ENCODE assay signal across 23 cellular contexts in genomic region chr11:115141221-115141620, GRCh38.
"Had no signal": no experiment of that assay in that cellular context is flagged by ENCODE, and none has a peak within 500 bp of the region (broad histone marks: within the 10 kb centered on the region; RNA-seq: fewer than 3 reads in every experiment).

No MANE protein-coding gene starts in this region.

- H3K4me2 ChIP-seq: hepatocyte had no signal

- H3K36me3 ChIP-seq: esophagus muscularis mucosa, gastroesophageal sphincter, heart left ventricle, lower lobe of right lung, sigmoid colon, stomach, thyroid gland had no signal

- H3K27ac ChIP-seq: coronary artery, esophagus muscularis mucosa, foreskin keratinocyte, gastroesophageal sphincter, heart left ventricle, hepatocyte, lower lobe of right lung, psoas muscle, sigmoid colon, stomach, thyroid gland had no signal

- H2AFZ ChIP-seq: hepatocyte had no signal

- ATAC-seq: foreskin keratinocyte; gastroesophageal sphincter; heart left ventricle; left ventricle myocardium superior; lower lobe of right lung; natural killer cell treated with Interleukin-12 subunit alpha and Interleukin-12 subunit beta and Interleukin-15 and Interleukin-18, amount 100 ng/mL, for 72 hours; psoas muscle; right cardiac atrium; stimulated activated effector memory CD8-positive, alpha-beta T cell treated with anti-CD3 and anti-CD28 coated beads, Interleukin-12 subunit alpha, Interleukin-12 subunit beta, amount 100 ng/mL, for 72 hours had no signal

- H3K4me3 ChIP-seq: coronary artery, esophagus muscularis mucosa, gastroesophageal sphincter, heart left ventricle, hepatocyte, lower lobe of right lung, psoas muscle, sigmoid colon, stomach, thyroid gland had no signal

- H3K9me3 ChIP-seq: esophagus muscularis mucosa, gastroesophageal sphincter, heart left ventricle, lower lobe of right lung, psoas muscle, sigmoid colon, stomach, thyroid gland had no signal

- H3K4me1 ChIP-seq: esophagus muscularis mucosa, foreskin keratinocyte, gastroesophageal sphincter, heart left ventricle, lower lobe of right lung, psoas muscle, sigmoid colon, stomach, thyroid gland had no signal

- H3K9me3 Mint-ChIP-seq: natural killer cell treated with Interleukin-12 subunit alpha and Interleukin-12 subunit beta and Interleukin-15 and Interleukin-18, amount 100 ng/mL, for 72 hours; stimulated activated effector memory CD8-positive, alpha-beta T cell treated with anti-CD3 and anti-CD28 coated beads, Interleukin-12 subunit alpha, Interleukin-12 subunit beta, amount 100 ng/mL, for 72 hours had no signal

- H3K4me3 Mint-ChIP-seq: natural killer cell treated with Interleukin-12 subunit alpha and Interleukin-12 subunit beta and Interleukin-15 and Interleukin-18, amount 100 ng/mL, for 72 hours; stimulated activated effector memory CD8-positive, alpha-beta T cell treated with anti-CD3 and anti-CD28 coated beads, Interleukin-12 subunit alpha, Interleukin-12 subunit beta, amount 100 ng/mL, for 72 hours had no signal

- H3K36me3 Mint-ChIP-seq: natural killer cell treated with Interleukin-12 subunit alpha and Interleukin-12 subunit beta and Interleukin-15 and Interleukin-18, amount 100 ng/mL, for 72 hours; stimulated activated effector memory CD8-positive, alpha-beta T cell treated with anti-CD3 and anti-CD28 coated beads, Interleukin-12 subunit alpha, Interleukin-12 subunit beta, amount 100 ng/mL, for 72 hours had no signal

- H3K27ac Mint-ChIP-seq: natural killer cell treated with Interleukin-12 subunit alpha and Interleukin-12 subunit beta and Interleukin-15 and Interleukin-18, amount 100 ng/mL, for 72 hours; stimulated activated effector memory CD8-positive, alpha-beta T cell treated with anti-CD3 and anti-CD28 coated beads, Interleukin-12 subunit alpha, Interleukin-12 subunit beta, amount 100 ng/mL, for 72 hours had no signal

- H3K4me1 Mint-ChIP-seq: stimulated activated effector memory CD8-positive, alpha-beta T cell treated with anti-CD3 and anti-CD28 coated beads, Interleukin-12 subunit alpha, Interleukin-12 subunit beta, amount 100 ng/mL, for 72 hours had no signal

- DNase-seq: dermis blood vessel endothelial cell; effector memory CD4-positive, alpha-beta T cell; foreskin keratinocyte; heart left ventricle; kidney glomerular epithelial cell; left ventricle myocardium superior; lower lobe of right lung; nucleus accumbens; psoas muscle; right cardiac atrium; sigmoid colon; stimulated activated CD4-positive, alpha-beta T cell treated with anti-CD3 and anti-CD28 coated beads, Interleukin-2, amount 100 ng/mL, for 24 hours; stimulated activated CD4-positive, alpha-beta T cell treated with anti-CD3 and anti-CD28 coated beads, Interleukin-4, amount 100 ng/mL, for 24 hours; stimulated activated naive CD4-positive, alpha-beta T cell treated with Interleukin-2 at 50 U/mL for 16 hours; stomach; thyroid gland; trophoblast cell had no signal

- H3K27me3 ChIP-seq: hepatocyte, thyroid gland had no signal

- H3K79me2 ChIP-seq: hepatocyte had no signal
